ENCODE assay signal across 22 cellular contexts in genomic region chr12:4784404-4785054, GRCh38.
DNase-seq lines count a peak whose midpoint lies in the region; ATAC-seq and TF ChIP-seq lines count a peak whose summit lies in the region.
"Had no signal": no experiment of that assay in that cellular context is flagged by ENCODE, and none has a peak within 500 bp of the region (broad histone marks: within the 10 kb centered on the region; RNA-seq: fewer than 3 reads in every experiment).

No MANE protein-coding gene starts in this region.

- intact Hi-C loops in CD4-positive, alpha-beta T cell (cut with DNase I, micrococcal nuclease), result no loop called here
- intact Hi-C loops in spleen (cut with DNase I; ENCODE audit: low total_unique reads), result no loop called here

- no peak for TF ChIP-seq POLR2A in spleen (IDR thresholded peaks at IDR 0.05)

- H3K4me3 Mint-ChIP-seq in CD4-positive, alpha-beta T cell, result no peak overlapping the region
- H3K4me3 Mint-ChIP-seq: B cell; CD4-positive, alpha-beta memory T cell; CD8-positive, alpha-beta memory T cell had no signal

- H3K36me3 Mint-ChIP-seq in CD4-positive, alpha-beta T cell (ENCODE audit: low read depth), result no peaks in the 10 kb centered on the region
- H3K36me3 Mint-ChIP-seq: CD4-positive, alpha-beta memory T cell had no signal

- H3K27ac ChIP-seq in CD4-positive, alpha-beta T cell (ENCODE audit: low read depth, low read length), result no peak overlapping the region
- no peak overlapping the region for H3K27ac ChIP-seq in spleen
- H3K27ac ChIP-seq: 22Rv1; A549; BLaER1 treated with 17β-estradiol and CSF1 and Interleukin-3, amounts not matched to agents 10 nM and 100 nM; C4-2B had no signal

- H3K4me1 Mint-ChIP-seq in CD4-positive, alpha-beta T cell (ENCODE audit: low read depth), result no peaks in the 10 kb centered on the region
- H3K4me1 Mint-ChIP-seq: B cell; CD4-positive, alpha-beta memory T cell; CD8-positive, alpha-beta memory T cell had no signal

- no peak overlapping the region for H3K27ac Mint-ChIP-seq in CD4-positive, alpha-beta T cell
- H3K27ac Mint-ChIP-seq: B cell; CD4-positive, alpha-beta memory T cell; CD8-positive, alpha-beta memory T cell had no signal

- H3K27me3 ChIP-seq in CD4-positive, alpha-beta T cell (ENCODE audit: control insufficient read depth, insufficient read depth, low read length), result no peaks in the 10 kb centered on the region
- H3K27me3 ChIP-seq in spleen (replicated peaks in 1 of 7), result peaks cover 0 to 10% (median 0%) of the 10 kb centered on the region in 7 donors
- H3K27me3 ChIP-seq: BLaER1 treated with 17β-estradiol and CSF1 and Interleukin-3, amounts not matched to agents 10 nM and 100 nM had no signal

- no peaks in the 10 kb centered on the region for H3K9me3 ChIP-seq in CD4-positive, alpha-beta T cell (ENCODE audit: control insufficient read depth, low read length)
- peaks cover 0 to 19% (median 7%) of the 10 kb centered on the region in 8 donors for H3K9me3 ChIP-seq in spleen
- H3K9me3 ChIP-seq: A549 had no signal

- no peaks in the 10 kb centered on the region for H3K9me3 Mint-ChIP-seq in CD4-positive, alpha-beta T cell

- H3K36me3 ChIP-seq in spleen, result no peaks in the 10 kb centered on the region
- H3K36me3 ChIP-seq: BLaER1 treated with 17β-estradiol and CSF1 and Interleukin-3, amounts not matched to agents 10 nM and 100 nM had no signal

- POLR2A ChIA-PET in CD4-positive, alpha-beta T cell (lab: Charles Lee), result no interaction called here

- 80 to 90% (median 85%) methylated on average over 7 of the region's 7 CpGs for WGBS in spleen, 5 donors

- H3K27me3 Mint-ChIP-seq in CD4-positive, alpha-beta T cell, result peaks cover 23% of the 10 kb centered on the region

- CTCF ChIA-PET in CD4-positive, alpha-beta T cell (lab: Charles Lee), result no interaction called here

- no peak overlapping the region for H3K4me3 ChIP-seq in Jurkat, Clone E6-1 (ENCODE audit: low read length)
- no peak overlapping the region for H3K4me3 ChIP-seq in spleen
- H3K4me3 ChIP-seq: A549; BLaER1 treated with 17β-estradiol and CSF1 and Interleukin-3, amounts not matched to agents 10 nM and 100 nM had no signal

- TF ChIP-seq CTCF in CD4-positive, alpha-beta T cell (IDR thresholded peaks at IDR 0.05), result no peak
- no peak for TF ChIP-seq CTCF in spleen (IDR thresholded peaks at IDR 0.05 in 8 of 11, conservative IDR thresholded peaks at IDR 0.05 in 3 of 11)

- peak; percentile 73 for DNase-seq in DMS53 (lab: John Stamatoyannopoulos, UW)
- DNase-seq in DMS53 treated with DMSO at 0.1 percent for 48 hours (lab: John Stamatoyannopoulos, UW; ENCODE audit: unreplicated experiment), result no peak
- DNase-seq in CD4-positive, alpha-beta T cell, result no peak
- peak; percentile 28 for DNase-seq in Jurkat, Clone E6-1 (ENCODE audit: low read depth, low spot score)
- peak; percentile 43 for DNase-seq in islet precursor cell
- no peak for DNase-seq in HK-2 (ENCODE audit: unreplicated experiment)
- DNase-seq in EL, result no peak
- DNase-seq in spleen, result no peak
- DNase-seq: AML-193; CD8-positive, alpha-beta memory T cell; COR-L47; DMS 273 treated with DMSO at 0.1 percent for 48 hours; DMS153; DMS79; DND-41; GF-D8 had no signal

- no peaks in the 10 kb centered on the region for H3K4me1 ChIP-seq in spleen
- H3K4me1 ChIP-seq: A549; BLaER1 treated with 17β-estradiol and CSF1 and Interleukin-3, amounts not matched to agents 10 nM and 100 nM had no signal

- ATAC-seq in CD4-positive, alpha-beta T cell (ENCODE audit: poor library complexity), result peak; percentile 55
- ATAC-seq: A549 had no signal

Comparison
In these comparisons a context has a peak if more than half of its experiments do, and no peak if none do; other contexts are left out.
1. DNase-seq: peak in DMS53 (single experiment), Jurkat, Clone E6-1 (single experiment) and islet precursor cell (single experiment); none in DMS53 treated with DMSO at 0.1 percent for 48 hours (single experiment), CD4-positive, alpha-beta T cell (0 of 10), HK-2 (single experiment), EL (single experiment) and spleen (single experiment).